ENCODE assay signal across 8 cellular contexts in the genomic region with DNA sequence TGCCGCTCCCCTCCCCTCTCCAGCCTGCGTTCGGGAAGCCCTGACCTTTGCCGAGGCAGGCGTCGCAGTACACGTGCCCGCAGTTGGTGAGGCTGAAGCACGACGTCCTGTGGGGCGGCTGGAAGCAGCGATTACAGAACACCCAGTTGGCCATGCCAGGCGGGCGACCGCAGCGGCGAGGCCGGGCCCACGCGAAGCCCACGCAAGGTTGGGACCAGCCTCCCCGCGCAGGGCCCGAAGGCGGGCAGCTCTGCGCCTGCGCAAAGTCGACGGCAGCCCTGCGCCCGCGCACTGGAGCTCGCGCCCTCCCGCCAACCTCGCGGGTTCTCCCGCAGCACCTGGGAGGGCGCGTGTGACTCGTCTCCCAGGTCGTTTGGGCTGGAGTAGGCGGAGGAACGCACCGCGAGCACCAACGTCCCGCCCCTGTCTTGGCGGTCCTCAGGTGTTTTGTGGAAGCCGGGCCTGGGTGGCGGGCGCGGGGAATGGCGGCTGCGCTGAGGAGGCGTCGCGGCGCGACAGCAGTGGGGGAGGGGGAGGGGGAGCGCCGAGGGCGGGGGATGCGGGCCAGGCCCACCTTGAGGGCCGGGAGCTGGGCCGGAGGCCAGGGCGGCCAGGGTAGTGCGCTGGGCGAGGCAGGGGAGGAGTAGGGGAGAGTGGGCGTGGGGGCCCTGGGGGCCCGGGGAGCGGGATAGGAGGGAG. TPM values are rescaled to one million over a fixed set of nuclear protein-coding genes. Genes with fewer than 3 reads are reported as not detected.
DNase-seq lines count a peak whose midpoint lies in the region; ATAC-seq, FAIRE-seq and TF ChIP-seq lines count a peak whose summit lies in the region.

A gene with protein sequence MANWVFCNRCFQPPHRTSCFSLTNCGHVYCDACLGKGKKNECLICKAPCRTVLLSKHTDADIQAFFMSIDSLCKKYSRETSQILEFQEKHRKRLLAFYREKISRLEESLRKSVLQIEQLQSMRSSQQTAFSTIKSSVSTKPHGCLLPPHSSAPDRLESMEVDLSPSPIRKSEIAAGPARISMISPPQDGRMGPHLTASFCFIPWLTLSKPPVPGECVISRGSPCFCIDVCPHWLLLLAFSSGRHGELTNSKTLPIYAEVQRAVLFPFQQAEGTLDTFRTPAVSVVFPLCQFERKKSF (minus strand): TSS at position 254 of the 699 bp plus-strand sequence. CDS start 100 bp downstream, at position 154.

- H3K27ac ChIP-seq in CD4-positive, alpha-beta T cell (ENCODE audit: low read depth, low read length): no peak within 1 kb of the TSS
- H3K27ac ChIP-seq in pancreas: peak within 1 kb of the TSS; percentile 28 to 75 (median 68)

- DNase-seq in CD4-positive, alpha-beta T cell: peak in 7 of 10 experiments; percentile 15 to 59 (median 33)
- DNase-seq in activated CD4-positive, alpha-beta T cell treated with anti-CD3 and anti-CD28 coated beads for 48 hours: peak; percentile 52
- DNase-seq in pancreas (peak in 5 of 6 donors; percentile 43 to 84 (median 60)), NCI-H69 (lab: John Stamatoyannopoulos, UW) (no peak), anterior cingulate cortex (lab: John Stamatoyannopoulos, UW) (no peak)
- DNase-seq in NK-92 treated with Interleukin-12 subunit alpha and Interleukin-12 subunit beta, amount 100 ng/mL, for 24 hours (lab: John Stamatoyannopoulos, UW): no peak

- peak; percentile 88 for ATAC-seq in CD4-positive, alpha-beta T cell (ENCODE audit: poor library complexity)
- ATAC-seq in esophagus mucosa (peak; percentile 30), pancreas (peak in 2 of 4 donors; percentile 19 to 22), GM21786 (IDR thresholded peaks at IDR 0.05; ENCODE audit: unreplicated experiment) (no peak)

- peaks cover 23 to 44% (median 36%) of the 10 kb centered on the region in 3 donors for H3K4me1 ChIP-seq in pancreas

- H3K4me3 Mint-ChIP-seq in CD4-positive, alpha-beta T cell: peak within 1 kb of the TSS; percentile 62

- WGBS in pancreas, 2 donors: 49 to 57% methylated on average over 64 to 70 of the region's 72 CpGs

- POLR2A ChIA-PET in CD4-positive, alpha-beta T cell (lab: Charles Lee): interaction anchor here (0.6 to 1.0 kb wide), 3 partner anchors 12 to 1433 kb away, joined by 3 read pairs; no protein-coding TSS in a partner anchor

- peaks cover 17% of the 10 kb centered on the region for H3K27me3 ChIP-seq in CD4-positive, alpha-beta T cell (ENCODE audit: control insufficient read depth, insufficient read depth, low read length)
- H3K27me3 ChIP-seq in pancreas: no peaks in the 10 kb centered on the region

- H3K4me3 ChIP-seq in pancreas: peak within 1 kb of the TSS in 1 of 4 donors; percentile 39

- no peaks in the 10 kb centered on the region for H3K9me3 ChIP-seq in CD4-positive, alpha-beta T cell (ENCODE audit: control insufficient read depth, low read length)
- no peaks in the 10 kb centered on the region for H3K9me3 ChIP-seq in pancreas

- no peak for TF ChIP-seq CTCF in CD4-positive, alpha-beta T cell (IDR thresholded peaks at IDR 0.05)
- no peak for TF ChIP-seq CTCF in pancreas (IDR thresholded peaks at IDR 0.05)

- no peaks in the 10 kb centered on the region for H3K36me3 ChIP-seq in pancreas

- H3K36me3 Mint-ChIP-seq in CD4-positive, alpha-beta T cell (ENCODE audit: low read depth): no peaks in the 10 kb centered on the region

- no peak within 1 kb of the TSS for H3K27ac Mint-ChIP-seq in CD4-positive, alpha-beta T cell

- FAIRE-seq in pancreas (lab: Jason Lieb, UNC): no peak

- no peaks in the 10 kb centered on the region for H3K4me1 Mint-ChIP-seq in CD4-positive, alpha-beta T cell (ENCODE audit: low read depth)

- H3K9me3 Mint-ChIP-seq in CD4-positive, alpha-beta T cell: no peaks in the 10 kb centered on the region

- H3K27me3 Mint-ChIP-seq in CD4-positive, alpha-beta T cell: peaks cover 45% of the 10 kb centered on the region

- intact Hi-C loops in CD4-positive, alpha-beta T cell (cut with DNase I, micrococcal nuclease): no loop called here
- intact Hi-C loops in pancreas (cut with DNase I): no loop called here

- CTCF ChIA-PET in CD4-positive, alpha-beta T cell (lab: Charles Lee): no interaction called here

RNA-seq across cellular contexts. Expression of the gene that starts here (rescaled TPM):
- 1 to 10 TPM; 5.6 to 8.3 TPM for total RNA-seq in CD4-positive, alpha-beta T cell
- total RNA-seq in esophagus mucosa (1.4 TPM), pancreas (10 to 100 TPM; 12.0 to 28.0 (median 16.8) TPM)
- polyA plus RNA-seq in pancreas: 10 to 100 TPM; 19.0 to 40.3 TPM

Comparison
In these comparisons a context has a peak if more than half of its experiments do, and no peak if none do; other contexts are left out.
1. DNase-seq: peak in CD4-positive, alpha-beta T cell (7 of 10), activated CD4-positive, alpha-beta T cell treated with anti-CD3 and anti-CD28 coated beads for 48 hours (single experiment) and pancreas (5 of 6); none in NCI-H69 (single experiment), NK-92 treated with Interleukin-12 subunit alpha and Interleukin-12 subunit beta, amount 100 ng/mL, for 24 hours (single experiment) and anterior cingulate cortex (0 of 58).